In the genomic region with DNA sequence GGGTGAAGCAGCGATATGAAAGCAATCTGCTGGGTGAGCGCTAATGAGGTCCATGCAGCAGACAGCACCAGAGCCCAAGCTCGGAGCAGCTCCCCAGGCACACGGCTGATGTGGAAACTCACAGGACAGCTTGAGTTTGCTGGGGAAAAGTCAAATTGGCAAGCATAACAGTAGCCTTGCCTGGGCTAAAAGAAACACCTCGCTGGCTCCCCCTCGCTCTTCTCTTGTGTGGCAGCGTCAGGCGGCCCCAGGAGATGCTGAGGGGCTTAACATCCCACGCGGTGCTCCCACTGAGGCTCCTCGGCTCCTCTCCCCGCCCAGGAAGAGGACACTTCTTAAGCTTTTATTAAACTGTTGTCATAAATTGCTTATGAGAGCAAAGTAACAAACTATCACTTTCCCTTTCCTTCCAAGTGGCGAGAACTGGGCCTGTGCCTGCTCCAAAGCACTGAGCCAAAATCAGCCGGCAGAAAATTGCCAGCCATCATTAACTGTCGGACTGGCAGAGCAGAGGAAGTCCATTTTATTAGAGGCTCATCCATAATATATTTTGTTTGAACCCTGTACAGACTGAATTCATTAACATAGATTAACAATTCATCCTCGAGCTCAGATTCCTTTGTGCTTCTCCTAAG, we compare ENCODE assay signal across 9 cellular contexts.
DNase-seq lines count a peak whose midpoint lies in the region; ATAC-seq and TF ChIP-seq lines count a peak whose summit lies in the region.
"Had no signal": no experiment of that assay in that cellular context is flagged by ENCODE, and none has a peak within 500 bp of the region (broad histone marks: within the 10 kb centered on the region; RNA-seq: fewer than 3 reads in every experiment).

No MANE protein-coding gene starts in this region.

- peak overlapping the region; percentile 63 for H3K27ac ChIP-seq in fibroblast of lung (ENCODE audit: insufficient read depth, low read length)
- H3K27ac ChIP-seq in naive thymus-derived CD4-positive, alpha-beta T cell (ENCODE audit: low read depth, low read length) = no peak overlapping the region
- H3K27ac ChIP-seq in WERI-Rb-1 = no peak overlapping the region

- H3K36me3 ChIP-seq in fibroblast of lung (ENCODE audit: control insufficient read depth, insufficient read depth, low read length) (no peaks in the 10 kb centered on the region), WERI-Rb-1 (no peaks in the 10 kb centered on the region)
- H3K36me3 ChIP-seq in naive thymus-derived CD4-positive, alpha-beta T cell (ENCODE audit: control insufficient read depth in 2 of 3, insufficient read depth in 3 of 3, low read length in 3 of 3) = no peaks in the 10 kb centered on the region

- H3K4me1 Mint-ChIP-seq in naive thymus-derived CD4-positive, alpha-beta T cell = peaks cover 11 to 31% (median 17%) of the 10 kb centered on the region in 7 donors
- H3K4me1 Mint-ChIP-seq in activated CD4-positive, alpha-beta T cell treated with anti-CD3 and anti-CD28 coated beads, Interleukin-2, amount 10 ng/mL, durations not matched to agents 7 days and 5 days = peaks cover 16% of the 10 kb centered on the region

- intact Hi-C loops in Right ventricle myocardium inferior (cut with DNase I) (no loop called here), cardiac septum (cut with DNase I) (no loop called here)
- intact Hi-C loops in naive thymus-derived CD4-positive, alpha-beta T cell (cut with micrococcal nuclease) = no loop called here

- H3K4me3 Mint-ChIP-seq in naive thymus-derived CD4-positive, alpha-beta T cell = no peak overlapping the region
- no peak overlapping the region for H3K4me3 Mint-ChIP-seq in activated CD4-positive, alpha-beta T cell treated with anti-CD3 and anti-CD28 coated beads, Interleukin-2, amount 10 ng/mL, durations not matched to agents 7 days and 5 days

- H3K27ac Mint-ChIP-seq in naive thymus-derived CD4-positive, alpha-beta T cell = peak overlapping the region in 1 of 9 donors; percentile 38
- no peak overlapping the region for H3K27ac Mint-ChIP-seq in activated CD4-positive, alpha-beta T cell treated with anti-CD3 and anti-CD28 coated beads, Interleukin-2, amount 10 ng/mL, durations not matched to agents 7 days and 5 days

- H4K20me1 ChIP-seq in fibroblast of lung (ENCODE audit: control insufficient read depth, extremely low read depth, insufficient read depth, low read length) = no peaks in the 10 kb centered on the region

- DNase-seq in Right ventricle myocardium inferior (ENCODE audit: missing footprints) (no peak), cardiac septum (ENCODE audit: low spot score) (no peak), fibroblast of lung (ENCODE audit: low read depth in 2 of 2) (peak; percentile 71 to 81), HEK293T (ENCODE audit: extremely low spot score) (no peak), WERI-Rb-1 (no peak)
- no peak for DNase-seq in naive thymus-derived CD4-positive, alpha-beta T cell
- no peak for DNase-seq in activated CD4-positive, alpha-beta T cell treated with anti-CD3 and anti-CD28 coated beads, Interleukin-2, amount 10 ng/mL, durations not matched to agents 7 days and 5 days
- DNase-seq: AML-193 had no signal

- peak overlapping the region; percentile 25 for H3K9ac ChIP-seq in fibroblast of lung (ENCODE audit: insufficient read depth, low read length)

- no peak for TF ChIP-seq POLR2A in GM18505 (IDR thresholded peaks at IDR 0.05; ENCODE audit: borderline replicate concordance, extremely low read depth, insufficient read depth, insufficient read length)

- no peaks in the 10 kb centered on the region for H3K27me3 ChIP-seq in fibroblast of lung (ENCODE audit: control insufficient read depth, insufficient read depth, low read length)
- H3K27me3 ChIP-seq in naive thymus-derived CD4-positive, alpha-beta T cell (ENCODE audit: control insufficient read depth in 2 of 2, insufficient read depth in 2 of 2, low read length in 2 of 2) = no peaks in the 10 kb centered on the region
- no peaks in the 10 kb centered on the region for H3K27me3 ChIP-seq in WERI-Rb-1 (ENCODE audit: insufficient read depth, low read depth, severe bottlenecking)

- POLR2A ChIA-PET in naive thymus-derived CD4-positive, alpha-beta T cell (lab: Charles Lee) = no interaction called here
- POLR2A ChIA-PET in HEK293T (lab: Yijun Ruan, JAX) = no interaction called here
- POLR2A ChIA-PET in activated CD4-positive, alpha-beta T cell treated with anti-CD3 and anti-CD28 coated beads, Interleukin-2, amount 10 ng/mL, durations not matched to agents 7 days and 5 days (lab: Charles Lee) = no interaction called here

- ATAC-seq in Right ventricle myocardium inferior (peak; percentile 80), GM18505 (IDR thresholded peaks at IDR 0.05; ENCODE audit: unreplicated experiment) (no peak)
- ATAC-seq in naive thymus-derived CD4-positive, alpha-beta T cell = peak; percentile 12

- peaks cover 0 to 16% (median 4%) of the 10 kb centered on the region in 11 donors for H3K9me3 Mint-ChIP-seq in naive thymus-derived CD4-positive, alpha-beta T cell
- peaks cover 10% of the 10 kb centered on the region for H3K9me3 Mint-ChIP-seq in activated CD4-positive, alpha-beta T cell treated with anti-CD3 and anti-CD28 coated beads, Interleukin-2, amount 10 ng/mL, durations not matched to agents 7 days and 5 days

- H3K9me3 ChIP-seq in fibroblast of lung (ENCODE audit: control insufficient read depth, insufficient read depth, low read depth, low read length) (no peaks in the 10 kb centered on the region), WERI-Rb-1 (ENCODE audit: severe bottlenecking) (no peaks in the 10 kb centered on the region)
- H3K9me3 ChIP-seq in naive thymus-derived CD4-positive, alpha-beta T cell (ENCODE audit: control insufficient read depth in 2 of 3, low read length in 3 of 3) = no peaks in the 10 kb centered on the region

- no peak overlapping the region for H2AFZ ChIP-seq in fibroblast of lung (ENCODE audit: low read length)

- TF ChIP-seq CTCF in fibroblast of lung (conservative IDR thresholded peaks at IDR 0.05 in 1 of 2, IDR thresholded peaks at IDR 0.05 in 1 of 2; ENCODE audit: low read depth in 1 of 2, low read length in 2 of 2) = peak in 1 of 2 donors; percentile 39
- TF ChIP-seq CTCF in WERI-Rb-1 (IDR thresholded peaks at IDR 0.05; ENCODE audit: low read depth, low read length) = no peak

- no peaks in the 10 kb centered on the region for H3K4me1 ChIP-seq in fibroblast of lung (ENCODE audit: control insufficient read depth, extremely low read depth, insufficient read depth, low read length)
- H3K4me1 ChIP-seq in naive thymus-derived CD4-positive, alpha-beta T cell (ENCODE audit: control insufficient read depth in 2 of 2, insufficient read depth in 2 of 2, low read length in 2 of 2) = peaks cover 0 to 6% of the 10 kb centered on the region in 2 donors

- CTCF ChIA-PET in naive thymus-derived CD4-positive, alpha-beta T cell (lab: Charles Lee) = no interaction called here
- CTCF ChIA-PET in HEK293T (lab: Yijun Ruan, JAX) = no interaction called here
- CTCF ChIA-PET in activated CD4-positive, alpha-beta T cell treated with anti-CD3 and anti-CD28 coated beads, Interleukin-2, amount 10 ng/mL, durations not matched to agents 7 days and 5 days (lab: Charles Lee) = interaction anchor here (0.7 to 0.8 kb wide), 2 partner anchors 13 to 17 kb away, joined by 3 read pairs; no protein-coding TSS in a partner anchor

- H3K27me3 Mint-ChIP-seq in naive thymus-derived CD4-positive, alpha-beta T cell = no peaks in the 10 kb centered on the region
- no peaks in the 10 kb centered on the region for H3K27me3 Mint-ChIP-seq in activated CD4-positive, alpha-beta T cell treated with anti-CD3 and anti-CD28 coated beads, Interleukin-2, amount 10 ng/mL, durations not matched to agents 7 days and 5 days

- H3K4me3 ChIP-seq in fibroblast of lung (replicated peaks in 1 of 4; ENCODE audit: control extremely low read depth in 1 of 4, insufficient read depth in 1 of 4, low read depth in 3 of 4, low read length in 4 of 4) = peak overlapping the region; percentile 43 to 56 (median 48)
- no peak overlapping the region for H3K4me3 ChIP-seq in naive thymus-derived CD4-positive, alpha-beta T cell (ENCODE audit: low read length)
- no peak overlapping the region for H3K4me3 ChIP-seq in WERI-Rb-1 (ENCODE audit: low read depth, low read length)

- H3K4me2 ChIP-seq in fibroblast of lung (ENCODE audit: extremely low read depth, insufficient read depth, low read length) = peak overlapping the region; percentile 81

- peaks cover 37% of the 10 kb centered on the region for H3K79me2 ChIP-seq in fibroblast of lung (ENCODE audit: control insufficient read depth, insufficient read depth, low read length)

- peaks cover 2 to 13% (median 5%) of the 10 kb centered on the region in 5 donors for H3K36me3 Mint-ChIP-seq in naive thymus-derived CD4-positive, alpha-beta T cell
- H3K36me3 Mint-ChIP-seq in activated CD4-positive, alpha-beta T cell treated with anti-CD3 and anti-CD28 coated beads, Interleukin-2, amount 10 ng/mL, durations not matched to agents 7 days and 5 days (ENCODE audit: low read depth) = peaks cover 4% of the 10 kb centered on the region

TF ChIP-seq in HEK293T, 16 proteins besides CTCF, POLR2A, EP300 and RAD21:
- TF ChIP-seq HDGF (IDR thresholded peaks at IDR 0.05; ENCODE audit: borderline replicate concordance) (no peak), FOXM1 (IDR thresholded peaks at IDR 0.05; ENCODE audit: borderline replicate concordance) (no peak), LEF1 (IDR thresholded peaks at IDR 0.05; ENCODE audit: borderline replicate concordance) (no peak), SP1 (IDR thresholded peaks at IDR 0.05) (no peak), CTBP1 (IDR thresholded peaks at IDR 0.05; ENCODE audit: borderline replicate concordance) (no peak), BHLHE40 (IDR thresholded peaks at IDR 0.05; ENCODE audit: borderline replicate concordance) (no peak), ZNF384 (IDR thresholded peaks at IDR 0.05) (no peak), ELF4 (IDR thresholded peaks at IDR 0.05) (no peak), NFRKB (IDR thresholded peaks at IDR 0.05) (no peak), ARNT (IDR thresholded peaks at IDR 0.05) (no peak), FOXK2 (IDR thresholded peaks at IDR 0.05) (no peak), L3MBTL2 (conservative IDR thresholded peaks at IDR 0.05) (no peak)

Comparison
In these comparisons a context has a peak if more than half of its experiments do, and no peak if none do; other contexts are left out.
1. DNase-seq: peak in fibroblast of lung (2 of 2); none in Right ventricle myocardium inferior (single experiment), cardiac septum (single experiment), naive thymus-derived CD4-positive, alpha-beta T cell (0 of 9), HEK293T (single experiment), activated CD4-positive, alpha-beta T cell treated with anti-CD3 and anti-CD28 coated beads, Interleukin-2, amount 10 ng/mL, durations not matched to agents 7 days and 5 days (single experiment) and WERI-Rb-1 (single experiment).
2. H3K4me3 ChIP-seq: peak in fibroblast of lung (4 of 4); none in naive thymus-derived CD4-positive, alpha-beta T cell (single experiment) and WERI-Rb-1 (single experiment).